ENCODE assay signal across 8 cellular contexts in the genomic region with DNA sequence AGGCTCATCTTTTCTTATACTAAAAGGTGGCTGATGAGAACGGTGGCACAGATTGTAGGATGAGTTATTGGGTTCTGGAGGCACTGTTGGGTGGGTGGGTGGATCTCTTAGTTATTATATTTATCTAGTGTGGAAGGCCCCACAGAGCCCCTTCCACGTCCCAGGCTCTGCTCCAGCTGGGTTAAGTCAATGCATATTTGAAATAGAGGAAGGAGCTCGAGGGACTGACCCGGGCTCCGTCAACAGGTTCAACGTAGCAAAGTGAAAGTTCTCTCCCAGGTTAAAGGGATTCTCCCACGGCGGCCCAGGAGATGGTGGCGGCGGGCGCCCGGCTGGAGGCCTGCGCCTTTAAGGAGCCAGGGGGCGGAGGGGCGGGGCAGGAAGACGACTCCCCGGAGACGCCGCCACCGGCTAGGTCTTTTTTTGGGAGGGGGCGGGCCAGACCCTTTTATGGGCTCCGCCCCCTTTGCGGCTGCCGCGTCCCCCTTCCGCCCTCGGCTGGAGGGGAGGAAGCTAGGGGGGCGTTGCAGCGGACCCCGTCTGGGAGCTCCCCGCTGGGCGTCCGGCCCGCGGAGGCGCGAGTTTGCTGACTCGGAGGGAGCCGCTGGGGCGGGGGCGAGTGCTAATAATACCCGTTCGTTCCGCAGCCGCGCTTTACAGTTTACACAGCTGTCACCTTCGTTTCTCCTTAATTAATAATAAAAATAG. TPM values are rescaled to one million over a fixed set of nuclear protein-coding genes. Genes with fewer than 3 reads are reported as not detected.
DNase-seq lines count a peak whose midpoint lies in the region; ATAC-seq, FAIRE-seq and TF ChIP-seq lines count a peak whose summit lies in the region.

No MANE protein-coding gene starts in this region.

- H3K27me3 Mint-ChIP-seq in activated CD4-positive, alpha-beta T cell treated with anti-CD3 and anti-CD28 coated beads, Interleukin-2, amount 10 ng/mL, durations not matched to agents 7 days and 5 days: peaks cover 6% of the 10 kb centered on the region

- TF ChIP-seq POLR2A in lower leg skin (IDR thresholded peaks at IDR 0.05): no peak

- H3K4me3 ChIP-seq in BE2C (ENCODE audit: low read depth, low read length) (peak overlapping the region; percentile 79), lower leg skin (ENCODE audit: low read depth, poor library complexity, severe bottlenecking) (peak overlapping the region; percentile 64)

- H3K4me1 ChIP-seq in BE2C: peaks cover 8% of the 10 kb centered on the region

- no peaks in the 10 kb centered on the region for H3K9me3 Mint-ChIP-seq in activated CD4-positive, alpha-beta T cell treated with anti-CD3 and anti-CD28 coated beads, Interleukin-2, amount 10 ng/mL, durations not matched to agents 7 days and 5 days

- peak; percentile 61 for ATAC-seq in HG03442 (IDR thresholded peaks at IDR 0.05; ENCODE audit: unreplicated experiment)

- DNase-seq in BE2C: peak; percentile 93
- DNase-seq in GM19239 (ENCODE audit: insufficient read length, low spot score): no peak
- DNase-seq in NCI-H524 treated with DMSO at 0.1 percent for 48 hours (lab: John Stamatoyannopoulos, UW): peak; percentile 59
- peak; percentile 96 for DNase-seq in activated CD4-positive, alpha-beta T cell treated with anti-CD3 and anti-CD28 coated beads, Interleukin-2, amount 10 ng/mL, durations not matched to agents 7 days and 5 days
- DNase-seq in dermis blood vessel endothelial cell: peak; percentile 91
- peak; percentile 93 to 98 for DNase-seq in lower leg skin (ENCODE audit: low spot score in 2 of 2)
- DNase-seq in stimulated activated CD4-positive, alpha-beta T cell treated with anti-CD3 and anti-CD28 coated beads, Interleukin-4, amount 100 ng/mL, for 4 hours: peak; percentile 89 to 92

- no peaks in the 10 kb centered on the region for H3K9me3 ChIP-seq in BE2C

- CTCF ChIA-PET in activated CD4-positive, alpha-beta T cell treated with anti-CD3 and anti-CD28 coated beads, Interleukin-2, amount 10 ng/mL, durations not matched to agents 7 days and 5 days (lab: Charles Lee): interaction anchor here (0.8 to 1.5 kb wide), 3 partner anchors 18 to 208 kb away, joined by 3 read pairs; no protein-coding TSS in a partner anchor

- POLR2A ChIA-PET in activated CD4-positive, alpha-beta T cell treated with anti-CD3 and anti-CD28 coated beads, Interleukin-2, amount 10 ng/mL, durations not matched to agents 7 days and 5 days (lab: Charles Lee): no interaction called here

- peak; percentile 86 for FAIRE-seq in GM19239 (lab: Jason Lieb, UNC)

- 1 to 2% methylated on average over 33 to 41 of the region's 47 CpGs for WGBS in lower leg skin, 2 donors

- H3K36me3 Mint-ChIP-seq in activated CD4-positive, alpha-beta T cell treated with anti-CD3 and anti-CD28 coated beads, Interleukin-2, amount 10 ng/mL, durations not matched to agents 7 days and 5 days (ENCODE audit: low read depth): peaks cover 4% of the 10 kb centered on the region

- peak overlapping the region; percentile 96 for H3K4me3 Mint-ChIP-seq in activated CD4-positive, alpha-beta T cell treated with anti-CD3 and anti-CD28 coated beads, Interleukin-2, amount 10 ng/mL, durations not matched to agents 7 days and 5 days

- no peak for TF ChIP-seq CTCF in BE2C (IDR thresholded peaks at IDR 0.05; ENCODE audit: low read depth, low read length)
- no peak for TF ChIP-seq CTCF in lower leg skin (IDR thresholded peaks at IDR 0.05)

- H3K27me3 ChIP-seq in BE2C: no peaks in the 10 kb centered on the region

- H3K36me3 ChIP-seq in BE2C: peaks cover 3% of the 10 kb centered on the region

- H3K4me1 Mint-ChIP-seq in activated CD4-positive, alpha-beta T cell treated with anti-CD3 and anti-CD28 coated beads, Interleukin-2, amount 10 ng/mL, durations not matched to agents 7 days and 5 days: peaks cover 31% of the 10 kb centered on the region

- peak overlapping the region; percentile 94 for H3K27ac Mint-ChIP-seq in activated CD4-positive, alpha-beta T cell treated with anti-CD3 and anti-CD28 coated beads, Interleukin-2, amount 10 ng/mL, durations not matched to agents 7 days and 5 days

- intact Hi-C loops in lower leg skin (cut with DNase I; ENCODE audit: low total_unique reads): no loop called here

RNA-seq across cellular contexts. Expression of a gene that starts 1.5 kb away (rescaled TPM):
- polyA plus RNA-seq in BE2C (2012; ENCODE audit: insufficient read depth, insufficient read length, low read depth): 271 TPM
- 100 to 1,000 TPM; 112 to 122 TPM for total RNA-seq in activated CD4-positive, alpha-beta T cell treated with anti-CD3 and anti-CD28 coated beads, Interleukin-2, amount 10 ng/mL, durations not matched to agents 7 days and 5 days
- total RNA-seq in dermis blood vessel endothelial cell: 49.9 and 65.3 TPM in 2 replicates
- 10 to 100 TPM; 25.0 to 68.8 (median 41.2) TPM for total RNA-seq in lower leg skin

RNA-seq across cellular contexts. Expression of a gene that starts 6.5 kb away (rescaled TPM):
- not detected for polyA plus RNA-seq in BE2C (2012; ENCODE audit: insufficient read depth, insufficient read length, low read depth)
- not detected for total RNA-seq in activated CD4-positive, alpha-beta T cell treated with anti-CD3 and anti-CD28 coated beads, Interleukin-2, amount 10 ng/mL, durations not matched to agents 7 days and 5 days
- not detected in 2 replicates for total RNA-seq in dermis blood vessel endothelial cell
- total RNA-seq in lower leg skin: 10 to 100 TPM in 1 of 4 donors, 1 to 10 TPM in 3; 6.6 to 12.5 (median 7.7) TPM

RNA-seq across cellular contexts. Expression of a gene that starts 20.9 kb away (rescaled TPM):
- 419 TPM for polyA plus RNA-seq in BE2C (2012; ENCODE audit: insufficient read depth, insufficient read length, low read depth)
- total RNA-seq in activated CD4-positive, alpha-beta T cell treated with anti-CD3 and anti-CD28 coated beads, Interleukin-2, amount 10 ng/mL, durations not matched to agents 7 days and 5 days: not detected
- not detected in 2 replicates for total RNA-seq in dermis blood vessel endothelial cell
- not detected for total RNA-seq in lower leg skin

RNA-seq across cellular contexts. Expression of a gene that starts 31.1 kb away (rescaled TPM):
- polyA plus RNA-seq in BE2C (2012; ENCODE audit: insufficient read depth, insufficient read length, low read depth): not detected
- not detected for total RNA-seq in activated CD4-positive, alpha-beta T cell treated with anti-CD3 and anti-CD28 coated beads, Interleukin-2, amount 10 ng/mL, durations not matched to agents 7 days and 5 days
- total RNA-seq in dermis blood vessel endothelial cell (0.14 and 0.68 TPM in 2 replicates), lower leg skin (1 to 10 TPM in 3 of 4 donors, under 1 TPM in 1; 0.46 to 7.0 (median 4.0) TPM)
